Comparison of ENCODE assay signal across 8 cellular contexts in genomic region chr2:88669371-88670214, GRCh38. TPM values are rescaled to one million over a fixed set of nuclear protein-coding genes. Genes with fewer than 3 reads are reported as not detected.
DNase-seq lines count a peak whose midpoint lies in the region; TF ChIP-seq lines count a peak whose summit lies in the region.

No MANE protein-coding gene starts in this region.

- CTCF ChIA-PET in activated CD4-positive, alpha-beta memory T cell treated with anti-CD3 and anti-CD28 coated beads, Interleukin-2, amount 10 ng/mL, durations not matched to agents 7 days and 5 days (lab: Charles Lee) = interaction anchor here (0.6 to 5.5 kb wide), 23 partner anchors 10 to 321 kb away, joined by 3 to 121 read pairs (median 4); partner anchors contain the start of gene EIF2AK3

- DNase-seq in ACHN = peak; percentile 61
- peak; percentile 53 for DNase-seq in EH (ENCODE audit: low read depth)
- peak; percentile 35 for DNase-seq in H7
- peak; percentile 37 for DNase-seq in MG63
- peak; percentile 48 for DNase-seq in activated CD4-positive, alpha-beta memory T cell treated with anti-CD3 and anti-CD28 coated beads, Interleukin-2, amount 10 ng/mL, durations not matched to agents 7 days and 5 days
- peak; percentile 32 to 60 for DNase-seq in cardiac muscle cell (ENCODE audit: low read depth in 1 of 2, low spot score in 1 of 2)
- peak; percentile 31 for DNase-seq in stimulated activated CD8-positive, alpha-beta memory T cell treated with anti-CD3 and anti-CD28 coated beads, Interleukin-4, amount 100 ng/mL, for 48 hours
- no peak for DNase-seq in GF-D8 (lab: John Stamatoyannopoulos, UW)

- H3K27ac Mint-ChIP-seq in activated CD4-positive, alpha-beta memory T cell treated with anti-CD3 and anti-CD28 coated beads, Interleukin-2, amount 10 ng/mL, durations not matched to agents 7 days and 5 days = no peak overlapping the region

- H3K27ac ChIP-seq in cardiac muscle cell = no peak overlapping the region

- H3K9me3 ChIP-seq in MG63 = no peaks in the 10 kb centered on the region
- H3K9me3 ChIP-seq in cardiac muscle cell (ENCODE audit: low read depth) = no peaks in the 10 kb centered on the region

- H3K36me3 Mint-ChIP-seq in activated CD4-positive, alpha-beta memory T cell treated with anti-CD3 and anti-CD28 coated beads, Interleukin-2, amount 10 ng/mL, durations not matched to agents 7 days and 5 days (ENCODE audit: low read depth) = no peaks in the 10 kb centered on the region

- peaks cover 4% of the 10 kb centered on the region for H3K4me1 Mint-ChIP-seq in activated CD4-positive, alpha-beta memory T cell treated with anti-CD3 and anti-CD28 coated beads, Interleukin-2, amount 10 ng/mL, durations not matched to agents 7 days and 5 days

- H3K4me3 ChIP-seq in H7 (ENCODE audit: insufficient read depth, low read depth, low read length) (no peak overlapping the region), MG63 (no peak overlapping the region), cardiac muscle cell (no peak overlapping the region)

- POLR2A ChIA-PET in activated CD4-positive, alpha-beta memory T cell treated with anti-CD3 and anti-CD28 coated beads, Interleukin-2, amount 10 ng/mL, durations not matched to agents 7 days and 5 days (lab: Charles Lee) = interaction anchor here (0.7 to 5.5 kb wide), 6 partner anchors 23 to 79 kb away, joined by 3 to 36 read pairs (median 3); partner anchors contain the start of gene EIF2AK3

- in situ Hi-C loops in ACHN (cut with HindIII; ENCODE audit: low pct_ligation_motif_present, low pct_unique_long_range_greater_than_20kb, low sequenced_read_pairs) = loop anchor here (10.0 kb wide), 1 partner anchor 95 kb away; no protein-coding TSS in a partner anchor

- no peaks in the 10 kb centered on the region for H3K4me1 ChIP-seq in cardiac muscle cell (ENCODE audit: low read depth)

- no peaks in the 10 kb centered on the region for H3K9me3 Mint-ChIP-seq in activated CD4-positive, alpha-beta memory T cell treated with anti-CD3 and anti-CD28 coated beads, Interleukin-2, amount 10 ng/mL, durations not matched to agents 7 days and 5 days

- peaks cover 8% of the 10 kb centered on the region for H3K27me3 Mint-ChIP-seq in activated CD4-positive, alpha-beta memory T cell treated with anti-CD3 and anti-CD28 coated beads, Interleukin-2, amount 10 ng/mL, durations not matched to agents 7 days and 5 days

- H3K27me3 ChIP-seq in H7 (ENCODE audit: control insufficient read depth, insufficient read depth, low read length) = no peaks in the 10 kb centered on the region
- no peaks in the 10 kb centered on the region for H3K27me3 ChIP-seq in MG63
- no peaks in the 10 kb centered on the region for H3K27me3 ChIP-seq in cardiac muscle cell

- H3K4me3 Mint-ChIP-seq in activated CD4-positive, alpha-beta memory T cell treated with anti-CD3 and anti-CD28 coated beads, Interleukin-2, amount 10 ng/mL, durations not matched to agents 7 days and 5 days = no peak overlapping the region

- peak; percentile 70 for TF ChIP-seq CTCF in cardiac muscle cell (IDR thresholded peaks at IDR 0.05; ENCODE audit: low read depth, low read length)

- no peaks in the 10 kb centered on the region for H3K36me3 ChIP-seq in H7 (replicated peaks; ENCODE audit: control insufficient read depth, insufficient read depth, low read length)
- H3K36me3 ChIP-seq in MG63 = no peaks in the 10 kb centered on the region
- no peaks in the 10 kb centered on the region for H3K36me3 ChIP-seq in cardiac muscle cell

RNA-seq across cellular contexts. Expression of gene RPIA, which starts 21.9 kb away (rescaled TPM):
- 8.6 and 10.3 TPM in 2 replicates for total RNA-seq in H7 (2014; rRNA removed; shearing (Covaris generic))
- total RNA-seq in MG63 (2014; rRNA removed; shearing (Covaris generic); ENCODE audit: low replicate concordance) = 9.5 and 15.8 TPM in 2 replicates
- 10 to 100 TPM; 27.9 to 30.1 TPM for total RNA-seq in activated CD4-positive, alpha-beta memory T cell treated with anti-CD3 and anti-CD28 coated beads, Interleukin-2, amount 10 ng/mL, durations not matched to agents 7 days and 5 days
- 6.4 and 8.8 TPM in 2 replicates for total RNA-seq in cardiac muscle cell
- 19.5 and 19.9 TPM in 2 replicates for polyA plus RNA-seq in cardiac muscle cell

RNA-seq across cellular contexts. Expression of gene EIF2AK3, which starts 42.3 kb away (rescaled TPM):
- 13.8 and 23.0 TPM in 2 replicates for total RNA-seq in H7 (2014; rRNA removed; shearing (Covaris generic))
- total RNA-seq in MG63 (2014; rRNA removed; shearing (Covaris generic); ENCODE audit: low replicate concordance) = 10.4 and 11.7 TPM in 2 replicates
- total RNA-seq in activated CD4-positive, alpha-beta memory T cell treated with anti-CD3 and anti-CD28 coated beads, Interleukin-2, amount 10 ng/mL, durations not matched to agents 7 days and 5 days = 10 to 100 TPM; 29.2 to 31.5 TPM
- 9.0 and 14.1 TPM in 2 replicates for total RNA-seq in cardiac muscle cell
- 6.4 and 8.1 TPM in 2 replicates for polyA plus RNA-seq in cardiac muscle cell
